In the genomic region with DNA sequence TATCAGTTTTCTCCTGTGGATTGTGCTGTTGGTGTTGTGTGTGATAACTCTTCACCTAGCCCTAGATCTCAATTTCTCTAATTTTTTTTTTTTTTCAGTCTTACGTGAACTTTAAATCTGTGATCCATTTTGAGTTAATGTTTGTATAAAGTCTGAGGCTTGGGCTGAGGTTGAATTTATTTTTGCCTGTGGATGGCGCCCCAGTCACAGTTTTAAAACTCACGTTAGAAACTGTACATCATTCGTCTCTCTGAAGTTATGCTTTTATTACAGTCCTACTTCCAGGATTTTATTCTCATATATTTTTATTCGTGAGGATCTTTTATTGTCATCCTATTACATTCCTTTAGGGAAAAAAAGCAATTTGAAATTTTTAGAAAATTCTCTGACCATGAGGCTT, we compare ENCODE assay signal across 12 cellular contexts.
DNase-seq lines count a peak whose midpoint lies in the region; ATAC-seq and TF ChIP-seq lines count a peak whose summit lies in the region.
"Had no signal": no experiment of that assay in that cellular context is flagged by ENCODE, and none has a peak within 500 bp of the region (broad histone marks: within the 10 kb centered on the region; RNA-seq: fewer than 3 reads in every experiment).

No MANE protein-coding gene starts in this region.

- no peak for ATAC-seq in HG03280 (IDR thresholded peaks at IDR 0.05; ENCODE audit: unreplicated experiment)

- DNase-seq in stimulated activated CD4-positive, alpha-beta T cell treated with anti-CD3 and anti-CD28 coated beads, Interleukin-4, amount 100 ng/mL, for 1 hour: peak; percentile 19
- no peak for DNase-seq in stimulated activated CD4-positive, alpha-beta T cell treated with anti-CD3 and anti-CD28 coated beads, Interleukin-2, amount 100 ng/mL, for 24 hours
- DNase-seq in activated CD4-positive, alpha-beta memory T cell treated with anti-CD3 and anti-CD28 coated beads for 36 hours: peak; percentile 64
- DNase-seq in endodermal cell (no peak), type B pancreatic cell (ENCODE audit: extremely low spot score, unreplicated experiment) (no peak), ureter (ENCODE audit: low spot score) (no peak), kidney tubule cell (ENCODE audit: low spot score) (no peak)
- DNase-seq: NCI-H1436, NCI-H526 treated with DMSO at 0.1 percent for 48 hours had no signal

- POLR2A ChIA-PET in activated CD4-positive, alpha-beta memory T cell treated with anti-CD3 and anti-CD28 coated beads for 36 hours (lab: Charles Lee): no interaction called here

- H3K4me3 ChIP-seq in endodermal cell (ENCODE audit: low read length): no peak overlapping the region
- H3K4me3 ChIP-seq: SK-N-MC, smooth muscle cell had no signal

- intact Hi-C loops in activated CD4-positive, alpha-beta memory T cell treated with anti-CD3 and anti-CD28 coated beads for 36 hours (cut with micrococcal nuclease): loop anchor here (1.0 kb wide), 1 partner anchor 39 kb away; no protein-coding TSS in a partner anchor

- no peaks in the 10 kb centered on the region for H3K27me3 ChIP-seq in endodermal cell (ENCODE audit: control insufficient read depth, insufficient read depth, low read length, poor library complexity, severe bottlenecking)

- H3K9me3 ChIP-seq in endodermal cell (ENCODE audit: control insufficient read depth, low read length): peaks cover 14% of the 10 kb centered on the region

- peaks cover 45% of the 10 kb centered on the region for H3K4me1 Mint-ChIP-seq in activated CD4-positive, alpha-beta memory T cell treated with anti-CD3 and anti-CD28 coated beads for 36 hours (ENCODE audit: low read depth)
- H3K4me1 Mint-ChIP-seq in endodermal cell (peaks cover 14% of the 10 kb centered on the region), type B pancreatic cell (ENCODE audit: unreplicated experiment) (peaks cover 9% of the 10 kb centered on the region)

- peak overlapping the region; percentile 61 for H3K4me3 Mint-ChIP-seq in activated CD4-positive, alpha-beta memory T cell treated with anti-CD3 and anti-CD28 coated beads for 36 hours
- H3K4me3 Mint-ChIP-seq in endodermal cell: no peak overlapping the region
- H3K4me3 Mint-ChIP-seq in type B pancreatic cell: no peak overlapping the region

- 93% methylated on average over 5 of the region's 5 CpGs; no CpG with 5 or more reads in 1 of the 2 experiments for WGBS in endodermal cell (ENCODE audit: insufficient coverage in 1 of 2, insufficient read length in 1 of 2), 2 experiments

- peaks cover 3% of the 10 kb centered on the region for H3K4me1 ChIP-seq in endodermal cell (ENCODE audit: control insufficient read depth, insufficient read depth, low read length)

- no peaks in the 10 kb centered on the region for H3K27me3 Mint-ChIP-seq in activated CD4-positive, alpha-beta memory T cell treated with anti-CD3 and anti-CD28 coated beads for 36 hours
- H3K27me3 Mint-ChIP-seq in endodermal cell (ENCODE audit: insufficient read depth) (no peaks in the 10 kb centered on the region), type B pancreatic cell (no peaks in the 10 kb centered on the region)

- no peak overlapping the region for H3K27ac ChIP-seq in endodermal cell (ENCODE audit: low read depth, low read length)
- H3K27ac ChIP-seq: SK-N-MC had no signal

- peaks cover 67% of the 10 kb centered on the region for H3K36me3 Mint-ChIP-seq in activated CD4-positive, alpha-beta memory T cell treated with anti-CD3 and anti-CD28 coated beads for 36 hours
- H3K36me3 Mint-ChIP-seq in endodermal cell (ENCODE audit: low read depth) (peaks cover 73% of the 10 kb centered on the region), type B pancreatic cell (peaks cover 57% of the 10 kb centered on the region)

- H3K9me3 Mint-ChIP-seq in activated CD4-positive, alpha-beta memory T cell treated with anti-CD3 and anti-CD28 coated beads for 36 hours: peaks cover 36% of the 10 kb centered on the region
- H3K9me3 Mint-ChIP-seq in endodermal cell: peaks cover 43% of the 10 kb centered on the region
- H3K9me3 Mint-ChIP-seq in type B pancreatic cell: peaks cover 8% of the 10 kb centered on the region

- peak overlapping the region; percentile 92 for H3K27ac Mint-ChIP-seq in activated CD4-positive, alpha-beta memory T cell treated with anti-CD3 and anti-CD28 coated beads for 36 hours
- peak overlapping the region; percentile 89 for H3K27ac Mint-ChIP-seq in endodermal cell
- peak overlapping the region; percentile 29 for H3K27ac Mint-ChIP-seq in type B pancreatic cell

- peak; percentile 59 for TF ChIP-seq CTCF in endodermal cell (conservative IDR thresholded peaks at IDR 0.05)
- peak; percentile 26 for TF ChIP-seq CTCF in type B pancreatic cell (conservative IDR thresholded peaks at IDR 0.05)

- peaks cover 40% of the 10 kb centered on the region for H3K36me3 ChIP-seq in endodermal cell (ENCODE audit: control insufficient read depth, insufficient read depth, low read length)

- H3K9ac ChIP-seq in endodermal cell (ENCODE audit: extremely low read depth, low read length, poor library complexity, severe bottlenecking): no peak overlapping the region

- CTCF ChIA-PET in activated CD4-positive, alpha-beta memory T cell treated with anti-CD3 and anti-CD28 coated beads for 36 hours (lab: Charles Lee): interaction anchor here (0.6 to 1.0 kb wide), 7 partner anchors 9 to 50 kb away, joined by 3 to 9 read pairs (median 3); no protein-coding TSS in a partner anchor

Comparison
In these comparisons a context has a peak if more than half of its experiments do, and no peak if none do; other contexts are left out.
1. DNase-seq: peak in stimulated activated CD4-positive, alpha-beta T cell treated with anti-CD3 and anti-CD28 coated beads, Interleukin-4, amount 100 ng/mL, for 1 hour (single experiment) and activated CD4-positive, alpha-beta memory T cell treated with anti-CD3 and anti-CD28 coated beads for 36 hours (single experiment); none in stimulated activated CD4-positive, alpha-beta T cell treated with anti-CD3 and anti-CD28 coated beads, Interleukin-2, amount 100 ng/mL, for 24 hours (0 of 2), endodermal cell (single experiment), type B pancreatic cell (single experiment), ureter (single experiment) and kidney tubule cell (single experiment).
2. H3K27ac Mint-ChIP-seq: peak in every context shown above with its lines; median percentile 92 in activated CD4-positive, alpha-beta memory T cell treated with anti-CD3 and anti-CD28 coated beads for 36 hours; 89 in endodermal cell; 29 in type B pancreatic cell.